In the genomic region with DNA sequence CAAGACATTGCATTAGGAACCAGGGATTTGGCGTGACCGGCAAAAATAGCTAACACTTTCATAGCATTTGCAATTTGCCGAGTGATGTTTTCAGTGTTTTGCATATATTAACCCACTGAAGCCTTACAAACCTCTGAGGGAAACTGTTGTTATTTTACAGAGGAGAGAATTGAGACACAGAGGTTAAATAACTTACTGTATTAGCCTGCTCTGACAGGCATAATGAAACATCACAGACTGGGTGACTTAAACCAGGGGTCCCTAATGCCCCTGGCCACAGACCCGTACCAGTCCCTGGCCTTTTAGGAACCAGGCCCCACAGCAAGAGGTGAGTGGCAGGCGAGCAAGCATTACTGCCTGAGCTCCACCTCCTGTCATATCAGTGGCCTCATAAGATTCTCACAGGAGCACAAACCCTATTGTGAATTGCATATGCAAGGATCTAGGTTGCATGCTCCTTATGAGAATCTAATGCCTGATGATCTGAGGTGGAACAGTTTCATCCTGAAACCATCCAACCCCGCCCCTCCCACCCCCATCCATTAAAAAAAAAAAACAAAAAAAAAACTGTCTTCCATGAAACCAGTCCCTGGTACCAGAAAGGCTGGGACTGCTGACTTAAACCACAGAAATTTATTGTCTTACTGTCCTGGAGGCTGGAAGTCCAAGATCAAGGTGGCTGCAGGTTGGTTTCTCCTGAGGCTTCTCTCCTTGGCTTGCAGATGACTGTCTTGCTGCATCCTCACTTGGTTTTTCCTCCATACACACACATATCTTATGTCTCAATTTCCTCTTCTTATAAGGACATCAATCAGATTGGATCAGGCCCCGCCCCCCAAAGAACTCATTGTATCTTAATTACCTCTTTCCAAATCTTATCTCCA, we compare ENCODE assay signal across 11 cellular contexts.
A peak's percentile ranks its signal among the peaks of the same experiment; 100 is the strongest.
DNase-seq lines count a peak whose midpoint lies in the region; ATAC-seq and TF ChIP-seq lines count a peak whose summit lies in the region.
"Had no signal": no experiment of that assay in that cellular context is flagged by ENCODE, and none has a peak within 500 bp of the region (broad histone marks: within the 10 kb centered on the region; RNA-seq: fewer than 3 reads in every experiment).

No MANE protein-coding gene starts in this region.

- intact Hi-C loops in transverse colon (cut with DNase I; ENCODE audit: low total_unique reads) = no loop called here
- intact Hi-C loops in CD8-positive, alpha-beta T cell (cut with DNase I, micrococcal nuclease) = no loop called here

- TF ChIP-seq CTCF in transverse colon (IDR thresholded peaks at IDR 0.05) = no peak
- no peak for TF ChIP-seq CTCF in CD8-positive, alpha-beta T cell (IDR thresholded peaks at IDR 0.05)

- H3K27ac Mint-ChIP-seq in activated CD8-positive, alpha-beta memory T cell treated with anti-CD3 and anti-CD28 coated beads, Interleukin-2, amount 10 ng/mL, durations not matched to agents 7 days and 5 days = peak overlapping the region; percentile 55
- peak overlapping the region; percentile 92 for H3K27ac Mint-ChIP-seq in stimulated activated effector memory CD8-positive, alpha-beta T cell treated with anti-CD3 and anti-CD28 coated beads, Interleukin-12 subunit alpha, Interleukin-12 subunit beta, amount 100 ng/mL, for 72 hours
- no peak overlapping the region for H3K27ac Mint-ChIP-seq in CD8-positive, alpha-beta T cell

- TF ChIP-seq POLR2A in transverse colon (IDR thresholded peaks at IDR 0.05) = no peak

- ATAC-seq in activated CD8-positive, alpha-beta memory T cell treated with anti-CD3 and anti-CD28 coated beads, Interleukin-2, amount 10 ng/mL, durations not matched to agents 7 days and 5 days = no peak
- ATAC-seq in GM21367 (IDR thresholded peaks at IDR 0.05; ENCODE audit: unreplicated experiment) (peak; percentile 33), HG03159 (IDR thresholded peaks at IDR 0.05; ENCODE audit: unreplicated experiment) (peak; percentile 46)
- no peak for ATAC-seq in stimulated activated effector memory CD8-positive, alpha-beta T cell treated with anti-CD3 and anti-CD28 coated beads, Interleukin-12 subunit alpha, Interleukin-12 subunit beta, amount 100 ng/mL, for 72 hours
- ATAC-seq in CD8-positive, alpha-beta T cell = no peak

- POLR2A ChIA-PET in CD8-positive, alpha-beta T cell (lab: Charles Lee) = no interaction called here

- no peak for TF ChIP-seq EP300 in transverse colon (IDR thresholded peaks at IDR 0.05; ENCODE audit: low read depth)

- H3K4me3 ChIP-seq in transverse colon = no peak overlapping the region
- H3K4me3 ChIP-seq in CD8-positive, alpha-beta T cell (ENCODE audit: low read depth, low read length) = no peak overlapping the region

- peaks cover 53% of the 10 kb centered on the region for H3K36me3 Mint-ChIP-seq in activated CD8-positive, alpha-beta memory T cell treated with anti-CD3 and anti-CD28 coated beads, Interleukin-2, amount 10 ng/mL, durations not matched to agents 7 days and 5 days
- peaks cover 29% of the 10 kb centered on the region for H3K36me3 Mint-ChIP-seq in stimulated activated effector memory CD8-positive, alpha-beta T cell treated with anti-CD3 and anti-CD28 coated beads, Interleukin-12 subunit alpha, Interleukin-12 subunit beta, amount 100 ng/mL, for 72 hours
- H3K36me3 Mint-ChIP-seq in CD8-positive, alpha-beta T cell = peaks cover 9% of the 10 kb centered on the region

- no peak overlapping the region for H3K27ac ChIP-seq in transverse colon
- H3K27ac ChIP-seq in CD8-positive, alpha-beta T cell (ENCODE audit: low read depth, low read length) = no peak overlapping the region
- H3K27ac ChIP-seq: KMS-11 had no signal

- no peak for DNase-seq in activated CD8-positive, alpha-beta memory T cell treated with anti-CD3 and anti-CD28 coated beads, Interleukin-2, amount 10 ng/mL, durations not matched to agents 7 days and 5 days
- no peak for DNase-seq in activated CD8-positive, alpha-beta memory T cell treated with anti-CD3 and anti-CD28 coated beads for 24 hours
- no peak for DNase-seq in stimulated activated effector memory CD8-positive, alpha-beta T cell treated with anti-CD3 and anti-CD28 coated beads, Interleukin-12 subunit alpha, Interleukin-12 subunit beta, amount 100 ng/mL, for 72 hours (ENCODE audit: low spot score in 2 of 2)
- no peak for DNase-seq in transverse colon
- no peak for DNase-seq in superior temporal gyrus (ENCODE audit: extremely low spot score)
- no peak for DNase-seq in CD8-positive, alpha-beta T cell
- DNase-seq: activated CD4-positive, alpha-beta T cell treated with anti-CD3 and anti-CD28 coated beads for 4 hours; hypothalamus had no signal

- WGBS in transverse colon (ENCODE audit: low coverage in 1 of 2), 2 donors = 86 to 90% methylated on average over 3 to 7 of the region's 7 CpGs

- no peaks in the 10 kb centered on the region for H3K27me3 Mint-ChIP-seq in activated CD8-positive, alpha-beta memory T cell treated with anti-CD3 and anti-CD28 coated beads, Interleukin-2, amount 10 ng/mL, durations not matched to agents 7 days and 5 days
- no peaks in the 10 kb centered on the region for H3K27me3 Mint-ChIP-seq in CD8-positive, alpha-beta T cell (ENCODE audit: low read depth)

- in situ Hi-C loops in transverse colon (cut with MboI; ENCODE audit: low pct_ligation_motif_present in 1 of 4, low pct_unique_long_range_greater_than_20kb in 1 of 4, low sequenced_read_pairs in 3 of 4) = no loop called here

- CTCF ChIA-PET in activated CD8-positive, alpha-beta memory T cell treated with anti-CD3 and anti-CD28 coated beads, Interleukin-2, amount 10 ng/mL, durations not matched to agents 7 days and 5 days (lab: Charles Lee) = interaction anchor here (1.7 kb wide), 1 partner anchor 311 kb away, joined by 6 read pairs; no protein-coding TSS in a partner anchor
- CTCF ChIA-PET in CD8-positive, alpha-beta T cell (lab: Charles Lee) = no interaction called here

- peaks cover 82% of the 10 kb centered on the region for H3K4me1 Mint-ChIP-seq in activated CD8-positive, alpha-beta memory T cell treated with anti-CD3 and anti-CD28 coated beads, Interleukin-2, amount 10 ng/mL, durations not matched to agents 7 days and 5 days
- H3K4me1 Mint-ChIP-seq in stimulated activated effector memory CD8-positive, alpha-beta T cell treated with anti-CD3 and anti-CD28 coated beads, Interleukin-12 subunit alpha, Interleukin-12 subunit beta, amount 100 ng/mL, for 72 hours = peaks cover 89% of the 10 kb centered on the region
- H3K4me1 Mint-ChIP-seq in CD8-positive, alpha-beta T cell (ENCODE audit: low read depth) = peaks cover 62% of the 10 kb centered on the region

- no peaks in the 10 kb centered on the region for H3K27me3 ChIP-seq in transverse colon
- H3K27me3 ChIP-seq in CD8-positive, alpha-beta T cell (ENCODE audit: insufficient read depth, low read length) = no peaks in the 10 kb centered on the region

- peaks cover 8% of the 10 kb centered on the region for H3K9me3 Mint-ChIP-seq in activated CD8-positive, alpha-beta memory T cell treated with anti-CD3 and anti-CD28 coated beads, Interleukin-2, amount 10 ng/mL, durations not matched to agents 7 days and 5 days (ENCODE audit: low read depth)
- no peaks in the 10 kb centered on the region for H3K9me3 Mint-ChIP-seq in stimulated activated effector memory CD8-positive, alpha-beta T cell treated with anti-CD3 and anti-CD28 coated beads, Interleukin-12 subunit alpha, Interleukin-12 subunit beta, amount 100 ng/mL, for 72 hours
- H3K9me3 Mint-ChIP-seq in CD8-positive, alpha-beta T cell = peaks cover 2% of the 10 kb centered on the region

- no peaks in the 10 kb centered on the region for H3K9me3 ChIP-seq in transverse colon
- no peaks in the 10 kb centered on the region for H3K9me3 ChIP-seq in CD8-positive, alpha-beta T cell (ENCODE audit: low read length)

- H3K36me3 ChIP-seq in transverse colon = no peaks in the 10 kb centered on the region
- H3K36me3 ChIP-seq in CD8-positive, alpha-beta T cell (ENCODE audit: insufficient read depth, low read length) = no peaks in the 10 kb centered on the region

- H3K4me3 Mint-ChIP-seq in activated CD8-positive, alpha-beta memory T cell treated with anti-CD3 and anti-CD28 coated beads, Interleukin-2, amount 10 ng/mL, durations not matched to agents 7 days and 5 days = no peak overlapping the region
- H3K4me3 Mint-ChIP-seq in stimulated activated effector memory CD8-positive, alpha-beta T cell treated with anti-CD3 and anti-CD28 coated beads, Interleukin-12 subunit alpha, Interleukin-12 subunit beta, amount 100 ng/mL, for 72 hours = peak overlapping the region; percentile 24
- H3K4me3 Mint-ChIP-seq in CD8-positive, alpha-beta T cell = no peak overlapping the region

- peaks cover 0 to 3% (median 0%) of the 10 kb centered on the region in 4 donors for H3K4me1 ChIP-seq in transverse colon
- peaks cover 37% of the 10 kb centered on the region for H3K4me1 ChIP-seq in CD8-positive, alpha-beta T cell (ENCODE audit: insufficient read depth, low read length)

Comparison
In these comparisons a context has a peak if more than half of its experiments do, and no peak if none do; other contexts are left out.
1. ATAC-seq: peak in GM21367 (single experiment) and HG03159 (single experiment); none in activated CD8-positive, alpha-beta memory T cell treated with anti-CD3 and anti-CD28 coated beads, Interleukin-2, amount 10 ng/mL, durations not matched to agents 7 days and 5 days (single experiment), stimulated activated effector memory CD8-positive, alpha-beta T cell treated with anti-CD3 and anti-CD28 coated beads, Interleukin-12 subunit alpha, Interleukin-12 subunit beta, amount 100 ng/mL, for 72 hours (single experiment) and CD8-positive, alpha-beta T cell (single experiment).